1 cellular context compared by ENCODE assay signal in genomic region chr5:127858116-127858784, GRCh38.
TF ChIP-seq lines count a peak whose summit lies in the region.

No MANE protein-coding gene starts in this region.

TF ChIP-seq in HepG2, 621 proteins besides CTCF, POLR2A, EP300 and RAD21 (continued from another document):
- no peak for TF ChIP-seq KIAA2018 (CRISPR knock-in tag; IDR thresholded peaks at IDR 0.05; ENCODE audit: borderline replicate concordance)
